13 cellular contexts compared by ENCODE assay signal in genomic region chr14:37585101-37585479, GRCh38. TPM values are rescaled to one million over a fixed set of nuclear protein-coding genes. Genes with fewer than 3 reads are reported as not detected.
A peak's percentile ranks its signal among the peaks of the same experiment; 100 is the strongest.
DNase-seq lines count a peak whose midpoint lies in the region; ATAC-seq and TF ChIP-seq lines count a peak whose summit lies in the region.
"Had no signal": no experiment of that assay in that cellular context is flagged by ENCODE, and none has a peak within 500 bp of the region (broad histone marks: within the 10 kb centered on the region; RNA-seq: fewer than 3 reads in every experiment).

No MANE protein-coding gene starts in this region.

- H3K36me3 ChIP-seq in iPS-20b (ENCODE audit: insufficient read depth, low read depth, low read length) (no peaks in the 10 kb centered on the region), stomach (no peaks in the 10 kb centered on the region), gastrocnemius medialis (no peaks in the 10 kb centered on the region)
- H3K36me3 ChIP-seq: SJSA1 had no signal

- H3K27me3 ChIP-seq in iPS-20b (ENCODE audit: insufficient read depth, low read length): peaks cover 100% of the 10 kb centered on the region
- peaks cover 18 to 79% (median 47%) of the 10 kb centered on the region in 3 donors for H3K27me3 ChIP-seq in stomach
- H3K27me3 ChIP-seq in gastrocnemius medialis: peaks cover 75 to 89% (median 82%) of the 10 kb centered on the region in 3 donors

- TF ChIP-seq POLR2A in stomach (IDR thresholded peaks at IDR 0.05) (no peak), gastrocnemius medialis (IDR thresholded peaks at IDR 0.05) (no peak)

- intact Hi-C loops in stomach (cut with DNase I; ENCODE audit: low total_unique reads): no loop called here
- intact Hi-C loops in gastrocnemius medialis (cut with DNase I; ENCODE audit: low total_unique reads): no loop called here

- H3K4me3 ChIP-seq in iPS-20b (ENCODE audit: low read length): peak overlapping the region; percentile 7; the same call in 1 of the 2 replicates
- peak overlapping the region in 3 of 4 donors; percentile 35 to 50 (median 44) for H3K4me3 ChIP-seq in stomach
- no peak overlapping the region for H3K4me3 ChIP-seq in gastrocnemius medialis
- H3K4me3 ChIP-seq: body of pancreas, HAP-1, SJSA1 had no signal

- no peaks in the 10 kb centered on the region for H3K9me3 ChIP-seq in iPS-20b (ENCODE audit: insufficient read depth, low read depth, low read length)
- no peaks in the 10 kb centered on the region for H3K9me3 ChIP-seq in stomach
- no peaks in the 10 kb centered on the region for H3K9me3 ChIP-seq in gastrocnemius medialis
- H3K9me3 ChIP-seq: body of pancreas, HAP-1, SJSA1 had no signal

- no peak for TF ChIP-seq EP300 in stomach (IDR thresholded peaks at IDR 0.05)

- TF ChIP-seq CTCF in stomach (IDR thresholded peaks at IDR 0.05): no peak
- no peak for TF ChIP-seq CTCF in gastrocnemius medialis (IDR thresholded peaks at IDR 0.05 in 4 of 5, conservative IDR thresholded peaks at IDR 0.05 in 1 of 5)

- peak; percentile 58 for DNase-seq in HT-29 (ENCODE audit: low spot score)
- DNase-seq in NCI-H774 (lab: John Stamatoyannopoulos, UW): peak; percentile 80
- peak; percentile 69 for DNase-seq in stomach
- DNase-seq in gastrocnemius medialis: no peak
- DNase-seq in activated T-cell treated with anti-CD3 and anti-CD28 coated beads for 4 hours: no peak
- DNase-seq: NCI-H526; stimulated activated naive CD4-positive, alpha-beta T cell treated with Interleukin-2 at 50 U/mL for 16 hours had no signal

- ATAC-seq in gastrocnemius medialis (no peak), GM18868 (IDR thresholded peaks at IDR 0.05; ENCODE audit: unreplicated experiment) (no peak)

- H3K4me1 ChIP-seq in iPS-20b (ENCODE audit: insufficient read depth, low read length) (peaks cover 23% of the 10 kb centered on the region), stomach (peaks cover 18 to 36% (median 27%) of the 10 kb centered on the region in 4 donors), gastrocnemius medialis (peaks cover 5 to 16% of the 10 kb centered on the region in 2 donors)

- WGBS in stomach, 5 donors: 2 to 12% (median 11%) methylated on average over 19 to 22 of the region's 22 CpGs

- in situ Hi-C loops in gastrocnemius medialis (cut with MboI; ENCODE audit: low sequenced_read_pairs in 4 of 4): loop anchor here in 2 of 4 donors (25.0 kb wide), 2 partner anchors 923 to 1073 kb away; partner anchors contain the start of genes NKX2-1 (in 1 of the 2) and PAX9 (in 1 of the 2)

- no peak overlapping the region for H3K27ac ChIP-seq in iPS-20b (ENCODE audit: low read length)
- peak overlapping the region; percentile 86 to 98 (median 92) for H3K27ac ChIP-seq in stomach
- no peak overlapping the region for H3K27ac ChIP-seq in gastrocnemius medialis
- H3K27ac ChIP-seq: body of pancreas, SJSA1 had no signal

- H3K9ac ChIP-seq in iPS-20b (ENCODE audit: low read depth, low read length): no peak overlapping the region

RNA-seq across cellular contexts. Expression of gene FOXA1, which starts 10.0 kb away (rescaled TPM):
- total RNA-seq in HT-29 (2014; rRNA removed; shearing (Covaris generic)): 191 and 199 TPM in 2 replicates
- 100 to 1,000 TPM in 2 of 5 donors, 10 to 100 TPM in 2, under 1 TPM in 1; 0.58 to 147 (median 70.5) TPM for total RNA-seq in stomach
- polyA plus RNA-seq in stomach: 10 to 100 TPM; 17.4 to 29.4 (median 24.3) TPM
- total RNA-seq in gastrocnemius medialis: under 1 TPM in 2 of 4 donors, not detected in 2; 0.09 to 0.44 TPM

RNA-seq across cellular contexts. Expression of gene TTC6, which starts 10.3 kb away (rescaled TPM):
- total RNA-seq in HT-29 (2014; rRNA removed; shearing (Covaris generic)): 6.2 and 6.3 TPM in 2 replicates
- total RNA-seq in stomach: 100 to 1,000 TPM in 1 of 5 donors, 10 to 100 TPM in 4; 20.6 to 184 (median 22.8) TPM
- polyA plus RNA-seq in stomach: 1 to 10 TPM in 2 of 3 donors, under 1 TPM in 1; 0.92 to 8.5 (median 8.3) TPM
- total RNA-seq in gastrocnemius medialis: not detected
- total RNA-seq: body of pancreas, SJSA1 had no signal
- polyA plus RNA-seq: fibroblast of lung had no signal

Comparison
In these comparisons a context has a peak if more than half of its experiments do, and no peak if none do; other contexts are left out.
1. DNase-seq: peak in HT-29 (single experiment), NCI-H774 (single experiment) and stomach (single experiment); none in gastrocnemius medialis (0 of 2) and activated T-cell treated with anti-CD3 and anti-CD28 coated beads for 4 hours (single experiment).
2. H3K27ac ChIP-seq: peak in stomach (5 of 5); none in iPS-20b (single experiment) and gastrocnemius medialis (0 of 4).
3. H3K4me3 ChIP-seq: peak in iPS-20b (single experiment) and stomach (3 of 4); none in gastrocnemius medialis (0 of 4).